Comparison of ENCODE assay signal across 20 cellular contexts in genomic region chr1:236875975-236876374, GRCh38.
A peak's percentile ranks its signal among the peaks of the same experiment; 100 is the strongest.
DNase-seq lines count a peak whose midpoint lies in the region; ATAC-seq, FAIRE-seq and TF ChIP-seq lines count a peak whose summit lies in the region.
"Had no signal": no experiment of that assay in that cellular context is flagged by ENCODE, and none has a peak within 500 bp of the region (broad histone marks: within the 10 kb centered on the region; RNA-seq: fewer than 3 reads in every experiment).

No MANE protein-coding gene starts in this region.

- peaks cover 4% of the 10 kb centered on the region for H3K4me1 Mint-ChIP-seq in stimulated activated naive CD8-positive, alpha-beta T cell treated with anti-CD3 and anti-CD28 coated beads, Interleukin-15, amount 100 ng/mL, for 72 hours
- no peaks in the 10 kb centered on the region for H3K4me1 Mint-ChIP-seq in astrocyte (ENCODE audit: low read depth, unreplicated experiment)
- H3K4me1 Mint-ChIP-seq: CD4-positive, alpha-beta memory T cell had no signal

- FAIRE-seq in astrocyte (lab: Jason Lieb, UNC) = no peak
- FAIRE-seq: A204.1, G401.6, GM12891, HepG2, HTR-8/SVneo had no signal

- H3K4me3 ChIP-seq in astrocyte (ENCODE audit: insufficient read depth, low read depth, low read length) = no peak overlapping the region

- no peaks in the 10 kb centered on the region for H3K79me2 ChIP-seq in astrocyte (ENCODE audit: insufficient read depth, low read length)

- no peak overlapping the region for H2AFZ ChIP-seq in astrocyte (ENCODE audit: low read depth, low read length)

- H3K9me3 ChIP-seq in astrocyte (ENCODE audit: insufficient read depth, low read depth, low read length) = no peaks in the 10 kb centered on the region
- H3K9me3 ChIP-seq: BE2C had no signal

- peaks cover 13% of the 10 kb centered on the region for H3K36me3 ChIP-seq in astrocyte (ENCODE audit: insufficient read depth, low read length)

- H3K27ac Mint-ChIP-seq in stimulated activated naive CD8-positive, alpha-beta T cell treated with anti-CD3 and anti-CD28 coated beads, Interleukin-15, amount 100 ng/mL, for 72 hours = no peak overlapping the region
- no peak overlapping the region for H3K27ac Mint-ChIP-seq in astrocyte (ENCODE audit: unreplicated experiment)
- H3K27ac Mint-ChIP-seq: CD4-positive, alpha-beta memory T cell; H9 had no signal

- no peak overlapping the region for H3K4me3 Mint-ChIP-seq in stimulated activated naive CD8-positive, alpha-beta T cell treated with anti-CD3 and anti-CD28 coated beads, Interleukin-15, amount 100 ng/mL, for 72 hours
- no peak overlapping the region for H3K4me3 Mint-ChIP-seq in astrocyte (ENCODE audit: unreplicated experiment)
- H3K4me3 Mint-ChIP-seq: CD4-positive, alpha-beta memory T cell; H9 had no signal

- H3K9ac ChIP-seq in astrocyte (ENCODE audit: low read length) = no peak overlapping the region

- H3K4me1 ChIP-seq in astrocyte (ENCODE audit: insufficient read depth, low read length) = no peaks in the 10 kb centered on the region
- H3K4me1 ChIP-seq: BE2C had no signal

- no peak overlapping the region for H3K4me2 ChIP-seq in astrocyte (ENCODE audit: low read length)

- no peak overlapping the region for H3K27ac ChIP-seq in astrocyte (ENCODE audit: low read depth, low read length)
- H3K27ac ChIP-seq: C4-2B had no signal

- H3K36me3 Mint-ChIP-seq in astrocyte (ENCODE audit: low read depth, unreplicated experiment) = peaks cover 7% of the 10 kb centered on the region

- no peaks in the 10 kb centered on the region for H3K27me3 Mint-ChIP-seq in stimulated activated naive CD8-positive, alpha-beta T cell treated with anti-CD3 and anti-CD28 coated beads, Interleukin-15, amount 100 ng/mL, for 72 hours
- H3K27me3 Mint-ChIP-seq in astrocyte (ENCODE audit: low read depth, unreplicated experiment) = no peaks in the 10 kb centered on the region
- H3K27me3 Mint-ChIP-seq: CD4-positive, alpha-beta memory T cell had no signal

- no peaks in the 10 kb centered on the region for H4K20me1 ChIP-seq in astrocyte (ENCODE audit: insufficient read depth, low read length)

- DNase-seq in stimulated activated naive CD8-positive, alpha-beta T cell treated with anti-CD3 and anti-CD28 coated beads, Interleukin-15, Interleukin-2, amounts not matched to agents 100 U/mL and 50 U/mL, for 24 hours = no peak
- DNase-seq in stimulated activated naive CD8-positive, alpha-beta T cell treated with anti-CD3 and anti-CD28 coated beads, Interleukin-15, amount 100 ng/mL, for 72 hours = no peak
- DNase-seq in astrocyte (ENCODE audit: low read depth) (peak; percentile 1), iris pigment epithelial cell (ENCODE audit: low read depth) (peak; percentile 10), GM19240 (ENCODE audit: insufficient read length, low spot score) (no peak)
- DNase-seq in NK-92 treated with Interleukin-12 subunit alpha and Interleukin-12 subunit beta, amount 100 ng/mL, for 24 hours (lab: John Stamatoyannopoulos, UW) = no peak
- DNase-seq in stimulated activated CD4-positive, alpha-beta T cell treated with anti-CD3 and anti-CD28 coated beads, Interleukin-2, amount 100 ng/mL, for 24 hours = no peak
- DNase-seq: BE2C; CD4-positive, alpha-beta memory T cell; DMS153; DMS79 treated with DMSO at 0.1 percent for 48 hours; EL; GOT3; H9 had no signal

- no peaks in the 10 kb centered on the region for H3K27me3 ChIP-seq in astrocyte (ENCODE audit: insufficient read depth, low read length)
- H3K27me3 ChIP-seq: BE2C had no signal

- TF ChIP-seq CTCF in astrocyte (IDR thresholded peaks at IDR 0.05; ENCODE audit: insufficient read depth, low read depth, low read length) = no peak

- peak; percentile 55 for ATAC-seq in stimulated activated naive CD8-positive, alpha-beta T cell treated with anti-CD3 and anti-CD28 coated beads, Interleukin-15, Interleukin-2, amounts not matched to agents 100 U/mL and 50 U/mL, for 24 hours
- ATAC-seq in stimulated activated naive CD8-positive, alpha-beta T cell treated with anti-CD3 and anti-CD28 coated beads, Interleukin-15, amount 100 ng/mL, for 72 hours = no peak
- ATAC-seq: HepG2 had no signal

- H3K9me3 Mint-ChIP-seq in stimulated activated naive CD8-positive, alpha-beta T cell treated with anti-CD3 and anti-CD28 coated beads, Interleukin-15, amount 100 ng/mL, for 72 hours = no peaks in the 10 kb centered on the region
- H3K9me3 Mint-ChIP-seq in astrocyte (ENCODE audit: unreplicated experiment) = no peaks in the 10 kb centered on the region
- H3K9me3 Mint-ChIP-seq: CD4-positive, alpha-beta memory T cell; H9 had no signal

Comparison
In these comparisons a context has a peak if more than half of its experiments do, and no peak if none do; other contexts are left out.
1. DNase-seq: peak in astrocyte (single experiment) and iris pigment epithelial cell (single experiment); none in stimulated activated naive CD8-positive, alpha-beta T cell treated with anti-CD3 and anti-CD28 coated beads, Interleukin-15, Interleukin-2, amounts not matched to agents 100 U/mL and 50 U/mL, for 24 hours (single experiment), stimulated activated naive CD8-positive, alpha-beta T cell treated with anti-CD3 and anti-CD28 coated beads, Interleukin-15, amount 100 ng/mL, for 72 hours (0 of 2), NK-92 treated with Interleukin-12 subunit alpha and Interleukin-12 subunit beta, amount 100 ng/mL, for 24 hours (single experiment), stimulated activated CD4-positive, alpha-beta T cell treated with anti-CD3 and anti-CD28 coated beads, Interleukin-2, amount 100 ng/mL, for 24 hours (0 of 2) and GM19240 (single experiment).